In the genomic region with DNA sequence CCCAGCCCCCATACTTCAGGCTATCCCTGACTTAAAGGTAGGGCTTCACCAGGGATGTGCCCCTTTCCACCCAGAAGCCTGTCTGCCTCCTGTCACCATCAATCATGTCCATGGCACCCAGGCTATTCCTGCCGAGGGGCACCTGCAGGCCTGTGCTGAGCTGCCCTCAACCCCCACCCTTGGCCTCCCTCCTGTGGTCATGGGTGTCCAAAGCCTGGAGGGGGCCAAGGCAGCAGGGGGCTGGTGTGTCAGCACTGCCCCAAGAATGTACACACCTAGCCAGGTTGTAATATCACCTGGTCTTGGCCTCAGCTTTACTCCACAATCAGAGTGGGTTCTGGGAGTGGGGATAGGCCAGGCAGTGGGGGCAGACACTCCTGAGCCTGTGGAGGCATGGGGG, we compare ENCODE assay signal across 28 cellular contexts.
"Had no signal": no experiment of that assay in that cellular context is flagged by ENCODE, and none has a peak within 500 bp of the region (broad histone marks: within the 10 kb centered on the region; RNA-seq: fewer than 3 reads in every experiment).

No MANE protein-coding gene starts in this region.

- H3K27me3 ChIP-seq: ovary, right lobe of liver, sigmoid colon, testis, tibial artery, transverse colon, vagina had no signal

- ATAC-seq: naive thymus-derived CD8-positive, alpha-beta T cell; psoas muscle; right cardiac atrium; right lobe of liver had no signal

- DNase-seq: naive B cell; naive thymus-derived CD8-positive, alpha-beta T cell; nephron progenitor cell; occipital lobe; ovary; psoas muscle; right cardiac atrium; right lobe of liver; sigmoid colon; small intestine; stimulated activated CD4-positive, alpha-beta T cell treated with anti-CD3 and anti-CD28 coated beads, Interleukin-15, amount 100 ng/mL, for 24 hours; stimulated activated CD4-positive, alpha-beta T cell treated with anti-CD3 and anti-CD28 coated beads, Interleukin-2, amount 100 ng/mL, for 24 hours; stimulated activated CD4-positive, alpha-beta T cell treated with anti-CD3 and anti-CD28 coated beads, Interleukin-2, amount 100 ng/mL, for 48 hours; stimulated activated CD4-positive, alpha-beta T cell treated with anti-CD3 and anti-CD28 coated beads, Interleukin-4, amount 100 ng/mL, for 24 hours; stimulated activated naive CD4-positive, alpha-beta T cell; substantia nigra; testis; tibial artery; transverse colon had no signal

- H3K36me3 ChIP-seq: ovary, right lobe of liver, sigmoid colon, suprapubic skin, tibial artery, transverse colon, vagina had no signal

- H3K9me3 Mint-ChIP-seq: type B pancreatic cell had no signal

- H3K4me3 ChIP-seq: ovary, psoas muscle, right lobe of liver, sigmoid colon, suprapubic skin, testis, tibial artery, transverse colon, vagina had no signal

- H3K4me3 Mint-ChIP-seq: naive B cell; naive thymus-derived CD8-positive, alpha-beta T cell; nephron progenitor cell; neural crest cell; stimulated activated effector memory CD8-positive, alpha-beta T cell treated with anti-CD3 and anti-CD28 coated beads, Interleukin-12 subunit alpha, Interleukin-12 subunit beta, amount 100 ng/mL, for 72 hours; stimulated activated naive CD8-positive, alpha-beta T cell treated with anti-CD3 and anti-CD28 coated beads, Interleukin-15, Interleukin-2, amounts not matched to agents 100 ng/mL and 50 ng/mL, for 24 hours; type B pancreatic cell had no signal

- H3K36me3 Mint-ChIP-seq: naive B cell; stimulated activated effector memory CD8-positive, alpha-beta T cell treated with anti-CD3 and anti-CD28 coated beads, Interleukin-12 subunit alpha, Interleukin-12 subunit beta, amount 100 ng/mL, for 72 hours; type B pancreatic cell had no signal

- H2AFZ ChIP-seq: parathyroid adenoma had no signal

- H3K9ac ChIP-seq: parathyroid adenoma had no signal

- H3K27me3 Mint-ChIP-seq: progenitor cell of endocrine pancreas had no signal

- H3K27ac ChIP-seq: ovary, parathyroid adenoma, psoas muscle, right lobe of liver, sigmoid colon, suprapubic skin, testis, tibial artery, transverse colon, vagina had no signal

- H3K27ac Mint-ChIP-seq: naive B cell; naive thymus-derived CD8-positive, alpha-beta T cell; nephron progenitor cell; progenitor cell of endocrine pancreas; stimulated activated effector memory CD8-positive, alpha-beta T cell treated with anti-CD3 and anti-CD28 coated beads, Interleukin-12 subunit alpha, Interleukin-12 subunit beta, amount 100 ng/mL, for 72 hours; stimulated activated naive CD8-positive, alpha-beta T cell treated with anti-CD3 and anti-CD28 coated beads, Interleukin-15, Interleukin-2, amounts not matched to agents 100 ng/mL and 50 ng/mL, for 24 hours; type B pancreatic cell had no signal

- FAIRE-seq: small intestine, urothelium cell line had no signal

- H3K4me1 Mint-ChIP-seq: naive B cell; stimulated activated effector memory CD8-positive, alpha-beta T cell treated with anti-CD3 and anti-CD28 coated beads, Interleukin-12 subunit alpha, Interleukin-12 subunit beta, amount 100 ng/mL, for 72 hours had no signal

- H3K9me3 ChIP-seq: psoas muscle, right lobe of liver, suprapubic skin, testis, tibial artery, transverse colon, vagina had no signal

- H3K4me1 ChIP-seq: psoas muscle, right lobe of liver, sigmoid colon, testis, tibial artery, transverse colon, vagina had no signal
